8 cellular contexts compared by ENCODE assay signal in the genomic region with DNA sequence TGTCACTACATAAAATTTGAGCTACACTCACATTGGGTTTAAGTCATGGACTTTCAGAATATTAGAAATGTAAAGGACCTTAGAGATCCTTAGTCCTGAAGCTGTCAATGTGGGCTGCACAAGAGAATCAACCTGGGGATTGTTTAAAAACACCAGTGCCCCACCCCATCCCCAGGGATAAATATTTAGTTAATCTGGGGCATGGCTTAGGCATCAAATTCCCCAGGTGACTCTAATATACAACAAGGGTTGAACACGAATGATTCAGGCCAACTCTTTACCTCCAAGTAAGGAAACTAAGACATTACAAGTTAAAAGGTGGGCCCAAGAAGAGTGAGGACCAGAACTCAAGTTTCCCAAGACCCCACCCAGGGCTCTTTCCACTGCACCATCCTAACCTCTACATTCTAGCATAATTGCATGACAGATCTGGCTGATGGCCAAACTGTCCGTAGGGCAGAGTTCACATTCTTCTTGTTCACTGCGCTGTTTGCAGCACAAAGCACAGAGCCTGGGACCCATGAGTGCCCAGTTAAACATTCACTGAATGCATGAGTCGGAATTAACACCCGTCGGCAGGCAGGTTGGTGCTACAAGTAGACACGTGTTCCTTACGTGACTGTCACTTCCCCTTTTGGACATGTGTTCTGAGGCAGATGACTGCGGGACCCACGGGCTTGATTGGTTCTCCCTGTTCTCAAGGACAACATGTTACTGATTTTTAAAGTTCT. TPM values are rescaled to one million over a fixed set of nuclear protein-coding genes. Genes with fewer than 3 reads are reported as not detected.
DNase-seq lines count a peak whose midpoint lies in the region; ATAC-seq and TF ChIP-seq lines count a peak whose summit lies in the region.

No MANE protein-coding gene starts in this region.

- H3K27me3 ChIP-seq in Peyer's patch: no peaks in the 10 kb centered on the region
- H3K27me3 ChIP-seq in liver (ENCODE audit: control insufficient read depth in 4 of 4, insufficient read depth in 4 of 4, low read length in 3 of 4): no peaks in the 10 kb centered on the region
- no peaks in the 10 kb centered on the region for H3K27me3 ChIP-seq in endodermal cell (ENCODE audit: control insufficient read depth, insufficient read depth, low read length, poor library complexity, severe bottlenecking)

- WGBS in liver: 24% methylated on average over 10 of the region's 10 CpGs
- WGBS in endodermal cell (ENCODE audit: insufficient coverage in 1 of 2, insufficient read length in 1 of 2), 2 experiments: 95 to 96% methylated on average over 10 of the region's 10 CpGs

- H3K36me3 Mint-ChIP-seq in endodermal cell (ENCODE audit: low read depth): no peaks in the 10 kb centered on the region

- H3K4me1 ChIP-seq in Peyer's patch (peaks cover 0 to 12% (median 4%) of the 10 kb centered on the region in 4 donors), liver (ENCODE audit: control insufficient read depth in 4 of 4, insufficient read depth in 4 of 4, low read length in 3 of 4) (peaks cover 7 to 43% (median 34%) of the 10 kb centered on the region in 4 donors), endodermal cell (ENCODE audit: control insufficient read depth, insufficient read depth, low read length) (no peaks in the 10 kb centered on the region)

- peak; percentile 68 for DNase-seq in activated CD4-positive, alpha-beta T cell treated with anti-CD3 and anti-CD28 coated beads for 48 hours
- no peak for DNase-seq in activated CD4-positive, alpha-beta T cell treated with anti-CD3 and anti-CD28 coated beads for 1 hour
- DNase-seq in Peyer's patch (peak; percentile 77 to 90 (median 81)), DMS79 (lab: John Stamatoyannopoulos, UW) (no peak), NCI-H526 (lab: John Stamatoyannopoulos, UW) (no peak), endodermal cell (no peak)

- peak; percentile 97 for ATAC-seq in HG02798 (IDR thresholded peaks at IDR 0.05; ENCODE audit: poor library complexity, unreplicated experiment)

- H3K9ac ChIP-seq in liver (ENCODE audit: low read depth in 1 of 2, low read length in 2 of 2): no peak overlapping the region
- no peak overlapping the region for H3K9ac ChIP-seq in endodermal cell (ENCODE audit: extremely low read depth, low read length, poor library complexity, severe bottlenecking)

- TF ChIP-seq CTCF in Peyer's patch (IDR thresholded peaks at IDR 0.05) (no peak), liver (IDR thresholded peaks at IDR 0.05; ENCODE audit: low read depth, low read length, missing input control) (no peak), endodermal cell (conservative IDR thresholded peaks at IDR 0.05) (no peak)

- no peaks in the 10 kb centered on the region for H3K27me3 Mint-ChIP-seq in endodermal cell (ENCODE audit: insufficient read depth)

- peak in 1 of 2 donors; percentile 10 for TF ChIP-seq RAD21 in liver (IDR thresholded peaks at IDR 0.05)

- H3K36me3 ChIP-seq in Peyer's patch (peaks cover 0 to 5% (median 0%) of the 10 kb centered on the region in 3 donors), liver (ENCODE audit: control insufficient read depth in 4 of 4, insufficient read depth in 3 of 4, low read depth in 1 of 4, low read length in 3 of 4) (no peaks in the 10 kb centered on the region), endodermal cell (ENCODE audit: control insufficient read depth, insufficient read depth, low read length) (peaks cover 5% of the 10 kb centered on the region)

- no peak overlapping the region for H3K27ac Mint-ChIP-seq in endodermal cell

- no peak for TF ChIP-seq POLR2A in Peyer's patch (IDR thresholded peaks at IDR 0.05)

- H3K27ac ChIP-seq in Peyer's patch (peak overlapping the region in 2 of 4 donors; percentile 30 to 53), liver (ENCODE audit: low read depth in 1 of 2, low read length in 2 of 2) (peak overlapping the region; percentile 5 to 47), endodermal cell (ENCODE audit: low read depth, low read length) (no peak overlapping the region)

- no peak overlapping the region for H3K4me3 Mint-ChIP-seq in endodermal cell

- H3K4me3 ChIP-seq in Peyer's patch (no peak overlapping the region), liver (ENCODE audit: low read depth in 1 of 3, low read length in 3 of 3) (no peak overlapping the region), endodermal cell (ENCODE audit: low read length) (no peak overlapping the region)

- no peaks in the 10 kb centered on the region for H3K4me1 Mint-ChIP-seq in endodermal cell

- H3K9me3 Mint-ChIP-seq in endodermal cell: no peaks in the 10 kb centered on the region

- no peaks in the 10 kb centered on the region for H3K9me3 ChIP-seq in Peyer's patch
- H3K9me3 ChIP-seq in liver (ENCODE audit: control insufficient read depth in 4 of 4, low read length in 3 of 4): no peaks in the 10 kb centered on the region
- no peaks in the 10 kb centered on the region for H3K9me3 ChIP-seq in endodermal cell (ENCODE audit: control insufficient read depth, low read length)

TF ChIP-seq in liver, 16 proteins besides CTCF, POLR2A, EP300 and RAD21:
- TF ChIP-seq FOXA1 (IDR thresholded peaks at IDR 0.05): peak; percentile 26
- no peak for TF ChIP-seq TAF1 (conservative IDR thresholded peaks at IDR 0.05)
- peak; percentile 71 for TF ChIP-seq HNF4G (IDR thresholded peaks at IDR 0.05)
- peak; percentile 99 for TF ChIP-seq SP1 (IDR thresholded peaks at IDR 0.05)
- TF ChIP-seq GABPA (IDR thresholded peaks at IDR 0.05 in 1 of 2, conservative IDR thresholded peaks at IDR 0.05 in 1 of 2): no peak
- TF ChIP-seq JUND (IDR thresholded peaks at IDR 0.05): peak; percentile 26 to 65
- TF ChIP-seq, protein P1, sequence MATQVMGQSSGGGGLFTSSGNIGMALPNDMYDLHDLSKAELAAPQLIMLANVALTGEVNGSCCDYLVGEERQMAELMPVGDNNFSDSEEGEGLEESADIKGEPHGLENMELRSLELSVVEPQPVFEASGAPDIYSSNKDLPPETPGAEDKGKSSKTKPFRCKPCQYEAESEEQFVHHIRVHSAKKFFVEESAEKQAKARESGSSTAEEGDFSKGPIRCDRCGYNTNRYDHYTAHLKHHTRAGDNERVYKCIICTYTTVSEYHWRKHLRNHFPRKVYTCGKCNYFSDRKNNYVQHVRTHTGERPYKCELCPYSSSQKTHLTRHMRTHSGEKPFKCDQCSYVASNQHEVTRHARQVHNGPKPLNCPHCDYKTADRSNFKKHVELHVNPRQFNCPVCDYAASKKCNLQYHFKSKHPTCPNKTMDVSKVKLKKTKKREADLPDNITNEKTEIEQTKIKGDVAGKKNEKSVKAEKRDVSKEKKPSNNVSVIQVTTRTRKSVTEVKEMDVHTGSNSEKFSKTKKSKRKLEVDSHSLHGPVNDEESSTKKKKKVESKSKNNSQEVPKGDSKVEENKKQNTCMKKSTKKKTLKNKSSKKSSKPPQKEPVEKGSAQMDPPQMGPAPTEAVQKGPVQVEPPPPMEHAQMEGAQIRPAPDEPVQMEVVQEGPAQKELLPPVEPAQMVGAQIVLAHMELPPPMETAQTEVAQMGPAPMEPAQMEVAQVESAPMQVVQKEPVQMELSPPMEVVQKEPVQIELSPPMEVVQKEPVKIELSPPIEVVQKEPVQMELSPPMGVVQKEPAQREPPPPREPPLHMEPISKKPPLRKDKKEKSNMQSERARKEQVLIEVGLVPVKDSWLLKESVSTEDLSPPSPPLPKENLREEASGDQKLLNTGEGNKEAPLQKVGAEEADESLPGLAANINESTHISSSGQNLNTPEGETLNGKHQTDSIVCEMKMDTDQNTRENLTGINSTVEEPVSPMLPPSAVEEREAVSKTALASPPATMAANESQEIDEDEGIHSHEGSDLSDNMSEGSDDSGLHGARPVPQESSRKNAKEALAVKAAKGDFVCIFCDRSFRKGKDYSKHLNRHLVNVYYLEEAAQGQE (IDR thresholded peaks at IDR 0.05): peak; percentile 84
- TF ChIP-seq, protein P2, sequence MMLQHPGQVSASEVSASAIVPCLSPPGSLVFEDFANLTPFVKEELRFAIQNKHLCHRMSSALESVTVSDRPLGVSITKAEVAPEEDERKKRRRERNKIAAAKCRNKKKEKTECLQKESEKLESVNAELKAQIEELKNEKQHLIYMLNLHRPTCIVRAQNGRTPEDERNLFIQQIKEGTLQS (IDR thresholded peaks at IDR 0.05): peak; percentile 51
- TF ChIP-seq NR2F2 (IDR thresholded peaks at IDR 0.05): no peak
- TF ChIP-seq, protein P3, sequence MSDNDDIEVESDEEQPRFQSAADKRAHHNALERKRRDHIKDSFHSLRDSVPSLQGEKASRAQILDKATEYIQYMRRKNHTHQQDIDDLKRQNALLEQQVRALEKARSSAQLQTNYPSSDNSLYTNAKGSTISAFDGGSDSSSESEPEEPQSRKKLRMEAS (IDR thresholded peaks at IDR 0.05): peak; percentile 95
- TF ChIP-seq RXRA (IDR thresholded peaks at IDR 0.05): peak; percentile 84 to 93
- TF ChIP-seq EGR1 (IDR thresholded peaks at IDR 0.05; ENCODE audit: low read depth in 2 of 2): peak in 1 of 2 donors; percentile 48
- TF ChIP-seq, protein P4, sequence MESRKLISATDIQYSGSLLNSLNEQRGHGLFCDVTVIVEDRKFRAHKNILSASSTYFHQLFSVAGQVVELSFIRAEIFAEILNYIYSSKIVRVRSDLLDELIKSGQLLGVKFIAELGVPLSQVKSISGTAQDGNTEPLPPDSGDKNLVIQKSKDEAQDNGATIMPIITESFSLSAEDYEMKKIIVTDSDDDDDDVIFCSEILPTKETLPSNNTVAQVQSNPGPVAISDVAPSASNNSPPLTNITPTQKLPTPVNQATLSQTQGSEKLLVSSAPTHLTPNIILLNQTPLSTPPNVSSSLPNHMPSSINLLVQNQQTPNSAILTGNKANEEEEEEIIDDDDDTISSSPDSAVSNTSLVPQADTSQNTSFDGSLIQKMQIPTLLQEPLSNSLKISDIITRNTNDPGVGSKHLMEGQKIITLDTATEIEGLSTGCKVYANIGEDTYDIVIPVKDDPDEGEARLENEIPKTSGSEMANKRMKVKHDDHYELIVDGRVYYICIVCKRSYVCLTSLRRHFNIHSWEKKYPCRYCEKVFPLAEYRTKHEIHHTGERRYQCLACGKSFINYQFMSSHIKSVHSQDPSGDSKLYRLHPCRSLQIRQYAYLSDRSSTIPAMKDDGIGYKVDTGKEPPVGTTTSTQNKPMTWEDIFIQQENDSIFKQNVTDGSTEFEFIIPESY (IDR thresholded peaks at IDR 0.05): peak; percentile 71
- peak; percentile 78 for TF ChIP-seq YY1 (IDR thresholded peaks at IDR 0.05)
- peak; percentile 24 for TF ChIP-seq FOXA2 (IDR thresholded peaks at IDR 0.05)
- TF ChIP-seq HNF4A (conservative IDR thresholded peaks at IDR 0.05): peak; percentile 93 to 96

RNA-seq across cellular contexts. Expression of a gene that starts 25.2 kb away (rescaled TPM):
- total RNA-seq in Peyer's patch: 100 to 1,000 TPM in 1 of 4 donors, 10 to 100 TPM in 3; 46.5 to 155 (median 57.2) TPM
- total RNA-seq in liver: 10 to 100 TPM; 12.6 to 34.1 TPM
- 10 to 100 TPM; 22.3 to 38.9 TPM for polyA plus RNA-seq in liver
- total RNA-seq in endodermal cell: 10 to 100 TPM; 29.3 to 33.4 TPM
- 66.8 TPM for polyA plus RNA-seq in endodermal cell (2013, experiment 1 of 2)
- polyA plus RNA-seq in endodermal cell (2013, experiment 2 of 2): 55.2 TPM

Comparison
In these comparisons a context has a peak if more than half of its experiments do, and no peak if none do; other contexts are left out.
1. DNase-seq: peak in activated CD4-positive, alpha-beta T cell treated with anti-CD3 and anti-CD28 coated beads for 48 hours (single experiment) and Peyer's patch (3 of 3); none in activated CD4-positive, alpha-beta T cell treated with anti-CD3 and anti-CD28 coated beads for 1 hour (single experiment), DMS79 (single experiment), NCI-H526 (0 of 2) and endodermal cell (single experiment).